ENCODE assay signal across 20 cellular contexts in the genomic region with DNA sequence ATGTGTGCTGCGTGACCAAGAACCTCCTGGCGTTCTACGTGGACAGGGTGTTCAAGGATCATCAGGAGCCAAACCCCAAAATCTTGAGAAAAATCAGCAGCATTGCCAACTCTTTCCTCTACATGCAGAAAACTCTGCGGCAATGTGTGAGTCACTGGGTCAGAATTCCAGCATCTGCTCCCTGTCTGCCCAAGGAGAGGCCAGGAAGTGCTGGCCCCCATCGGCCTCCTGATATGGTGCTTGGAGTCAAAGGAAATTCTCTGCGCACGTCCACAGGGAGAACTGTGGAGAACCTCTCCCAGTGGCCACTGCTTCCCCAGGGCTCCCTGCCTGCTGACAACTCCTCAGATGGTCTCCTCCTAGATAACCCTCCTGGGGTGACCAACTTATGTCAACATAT. TPM values are rescaled to one million over a fixed set of nuclear protein-coding genes. Genes with fewer than 3 reads are reported as not detected.
DNase-seq lines count a peak whose midpoint lies in the region.
"Had no signal": no experiment of that assay in that cellular context is flagged by ENCODE, and none has a peak within 500 bp of the region (broad histone marks: within the 10 kb centered on the region; RNA-seq: fewer than 3 reads in every experiment).

No MANE protein-coding gene starts in this region.

- DNase-seq in EL (peak; percentile 92), NCI-H226 (peak; percentile 98), dermis blood vessel endothelial cell (peak; percentile 19), myocyte (ENCODE audit: low read depth) (peak; percentile 83), superior temporal gyrus (ENCODE audit: extremely low spot score) (no peak), SK-N-DZ (ENCODE audit: low spot score) (no peak), SW 1271 (lab: John Stamatoyannopoulos, UW) (no peak), T-helper 1 cell (no peak)
- DNase-seq: activated CD8-positive, alpha-beta T cell treated with anti-CD3 and anti-CD28 coated beads, Interleukin-2, amount 10 ng/mL, durations not matched to agents 7 days and 5 days; activated effector memory CD4-positive, alpha-beta T cell treated with Interleukin-2 at 50 U/mL for 16 hours; body of pancreas; effector memory CD8-positive, alpha-beta T cell; heart left ventricle; KBM-7; left ventricle myocardium inferior; NCI-H1694; NCI-H510A; nephron progenitor cell; right cardiac atrium; stimulated activated naive CD8-positive, alpha-beta T cell treated with anti-CD3 and anti-CD28 coated beads, Interleukin-15, Interleukin-2, amounts not matched to agents 100 U/mL and 50 U/mL, for 24 hours had no signal

RNA-seq across cellular contexts. Expression of a gene that starts 25.6 kb away (rescaled TPM):
- total RNA-seq in dermis blood vessel endothelial cell (not detected in 2 replicates), myocyte (not detected in 2 replicates)
- not detected for polyA plus RNA-seq in myocyte (2012)
- not detected in 2 replicates for polyA plus RNA-seq in SK-N-DZ (2014; cell fraction: cytosol; rRNA removed)
- not detected in 2 replicates for polyA plus RNA-seq in SK-N-DZ (2014; cell fraction: nucleus; rRNA removed)
- total RNA-seq: activated CD8-positive, alpha-beta T cell treated with anti-CD3 and anti-CD28 coated beads, Interleukin-2, amount 10 ng/mL, durations not matched to agents 7 days and 5 days; body of pancreas; heart left ventricle; left ventricle myocardium inferior; right cardiac atrium had no signal
- polyA plus RNA-seq: heart left ventricle, right cardiac atrium had no signal

RNA-seq across cellular contexts. Expression of a gene that starts 57.4 kb away (rescaled TPM):
- total RNA-seq in dermis blood vessel endothelial cell (not detected in 2 replicates), myocyte (not detected in 2 replicates)
- not detected for polyA plus RNA-seq in myocyte (2012)
- polyA plus RNA-seq in SK-N-DZ (2014; cell fraction: cytosol; rRNA removed) = not detected in 2 replicates
- not detected in 2 replicates for polyA plus RNA-seq in SK-N-DZ (2014; cell fraction: nucleus; rRNA removed)
- total RNA-seq: activated CD8-positive, alpha-beta T cell treated with anti-CD3 and anti-CD28 coated beads, Interleukin-2, amount 10 ng/mL, durations not matched to agents 7 days and 5 days; body of pancreas; heart left ventricle; left ventricle myocardium inferior; right cardiac atrium had no signal
- polyA plus RNA-seq: right cardiac atrium had no signal

Comparison
In these comparisons a context has a peak if more than half of its experiments do, and no peak if none do; other contexts are left out.
1. DNase-seq: peak in EL (single experiment), NCI-H226 (single experiment), dermis blood vessel endothelial cell (single experiment) and myocyte (single experiment); none in superior temporal gyrus (single experiment), SK-N-DZ (single experiment), SW 1271 (0 of 2) and T-helper 1 cell (0 of 5).